Comparison of ENCODE assay signal across 22 cellular contexts in genomic region chr4:872241-872981, GRCh38. TPM values are rescaled to one million over a fixed set of nuclear protein-coding genes. Genes with fewer than 3 reads are reported as not detected.
"Had no signal": no experiment of that assay in that cellular context is flagged by ENCODE, and none has a peak within 500 bp of the region (broad histone marks: within the 10 kb centered on the region; RNA-seq: fewer than 3 reads in every experiment).

No MANE protein-coding gene starts in this region.

- H3K4me3 ChIP-seq: ascending aorta, hepatocyte, spleen, upper lobe of right lung had no signal

- H3K4me3 Mint-ChIP-seq: activated naive CD4-positive, alpha-beta T cell treated with anti-CD3 and anti-CD28 coated beads, Interleukin-2, amount 10 ng/mL, durations not matched to agents 7 days and 5 days; dendritic cell treated with granulocyte-macrophage colony-stimulating factor and Interleukin-4, amounts not matched to agents 40 ng/mL and 50 ng/mL, for 4 days; immature natural killer cell; nephron progenitor cell had no signal

- H2AFZ ChIP-seq: hepatocyte had no signal

- H3K4me1 Mint-ChIP-seq: immature natural killer cell, nephron progenitor cell had no signal

- H3K4me2 ChIP-seq: hepatocyte had no signal

- H3K4me1 ChIP-seq: ascending aorta, spleen, upper lobe of right lung had no signal

- H3K27me3 Mint-ChIP-seq: activated naive CD4-positive, alpha-beta T cell treated with anti-CD3 and anti-CD28 coated beads, Interleukin-2, amount 10 ng/mL, durations not matched to agents 7 days and 5 days; dendritic cell treated with granulocyte-macrophage colony-stimulating factor and Interleukin-4, amounts not matched to agents 40 ng/mL and 50 ng/mL, for 4 days had no signal

- H3K9me3 ChIP-seq: ascending aorta, spleen, upper lobe of right lung had no signal

- H3K27ac Mint-ChIP-seq: activated naive CD4-positive, alpha-beta T cell treated with anti-CD3 and anti-CD28 coated beads, Interleukin-2, amount 10 ng/mL, durations not matched to agents 7 days and 5 days; dendritic cell treated with granulocyte-macrophage colony-stimulating factor and Interleukin-4, amounts not matched to agents 40 ng/mL and 50 ng/mL, for 4 days had no signal

- DNase-seq: activated CD4-positive, alpha-beta T cell treated with anti-CD3 and anti-CD28 coated beads for 1 hour; activated CD4-positive, alpha-beta T cell treated with anti-CD3 and anti-CD28 coated beads, Interleukin-2, amount 50 U/mL, for 1 hour; activated CD8-positive, alpha-beta memory T cell treated with anti-CD3 and anti-CD28 coated beads, Interleukin-2, amount 50 U/mL, for 48 hours; activated effector memory CD4-positive, alpha-beta T cell treated with Interleukin-2 at 50 U/mL for 16 hours; activated naive CD4-positive, alpha-beta T cell treated with anti-CD3 and anti-CD28 coated beads, Interleukin-2, amount 10 ng/mL, durations not matched to agents 7 days and 5 days; activated T-cell treated with anti-CD3 and anti-CD28 coated beads, Interleukin-2, amount 50 U/mL, for 48 hours; brain microvascular endothelial cell; effector CD4-positive, alpha-beta T cell; erythroblast; foreskin fibroblast; immature natural killer cell; left ventricle myocardium superior; mammary epithelial cell; nephron progenitor cell; spleen; stimulated activated CD4-positive, alpha-beta T cell treated with anti-CD3 and anti-CD28 coated beads, Interleukin-4, amount 100 ng/mL, for 1 hour; stimulated activated naive CD4-positive, alpha-beta T cell; T-helper 9 cell; upper lobe of right lung had no signal

- H3K79me2 ChIP-seq: hepatocyte had no signal

- H3K9me3 Mint-ChIP-seq: immature natural killer cell, nephron progenitor cell had no signal

- ATAC-seq: left ventricle myocardium superior had no signal

- H3K27me3 ChIP-seq: ascending aorta, brain microvascular endothelial cell, hepatocyte, spleen, upper lobe of right lung had no signal

- H3K27ac ChIP-seq: ascending aorta, brain microvascular endothelial cell, hepatocyte, spleen, upper lobe of right lung had no signal

RNA-seq across cellular contexts. Expression of gene CPLX1, which starts 46.5 kb away (rescaled TPM):
- polyA plus RNA-seq: immature natural killer cell had no signal
